ENCODE assay signal across 1 cellular context in the genomic region with DNA sequence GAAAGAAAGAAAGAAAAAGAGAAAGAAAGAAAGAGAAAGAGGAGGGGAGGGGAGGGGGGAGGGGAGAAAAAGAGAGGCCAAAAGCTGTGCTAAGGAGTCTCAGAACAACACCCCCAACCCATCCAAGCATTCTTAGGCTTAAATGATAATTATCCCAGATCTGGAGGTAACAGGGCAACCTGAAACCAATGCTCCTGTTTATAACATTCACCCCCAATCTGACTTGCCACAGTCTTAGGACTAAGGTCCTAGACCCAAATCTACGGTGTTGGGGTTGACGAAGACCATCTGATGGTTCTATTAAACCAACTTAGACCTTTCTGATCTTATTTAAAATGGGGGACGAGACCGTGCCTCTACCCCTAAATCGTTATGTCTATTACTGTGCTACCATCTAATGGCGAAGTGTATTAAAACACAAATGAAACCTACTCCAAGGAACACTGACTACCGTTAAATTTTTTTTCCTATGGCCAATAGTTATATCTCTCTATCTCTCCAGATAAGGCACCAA.
TF ChIP-seq lines count a peak whose summit lies in the region.

No MANE protein-coding gene starts in this region.

TF ChIP-seq in K562, 482 proteins besides CTCF, POLR2A, EP300 and RAD21 (continued from another document and continues in another):
- peak; percentile 64 for TF ChIP-seq CHAMP1 (IDR thresholded peaks at IDR 0.05)
- TF ChIP-seq ZNF830 (CRISPR knock-in tag; IDR thresholded peaks at IDR 0.05): peak; percentile 43; the same call in 1 of the 2 replicates
- TF ChIP-seq CBX8 (IDR thresholded peaks at IDR 0.05; ENCODE audit: borderline replicate concordance, extremely low read depth, low read depth, low read length, poor library complexity, severe bottlenecking): no peak
- no peak for TF ChIP-seq HDAC2 (IDR thresholded peaks at IDR 0.05)
- no peak for TF ChIP-seq PCBP1 (IDR thresholded peaks at IDR 0.05; ENCODE audit: low read depth, low read length, poor library complexity, severe bottlenecking)
- TF ChIP-seq ZNF766 (CRISPR knock-in tag; conservative IDR thresholded peaks at IDR 0.05): peak; percentile 49
- TF ChIP-seq LARP7 (IDR thresholded peaks at IDR 0.05): 0 out of 2 replicates have a peak, but pooled peaks have one; percentile 3
- no peak for TF ChIP-seq NR1H2 (CRISPR knock-in tag; IDR thresholded peaks at IDR 0.05)
- TF ChIP-seq ZNF707 (CRISPR knock-in tag; conservative IDR thresholded peaks at IDR 0.05): no peak
- TF ChIP-seq RBFOX2 (IDR thresholded peaks at IDR 0.05; ENCODE audit: low read depth, low read length): no peak
- TF ChIP-seq DNMT1 (IDR thresholded peaks at IDR 0.05): 0 out of 2 replicates have a peak, but pooled peaks have one; percentile 28
- peak; percentile 78 for TF ChIP-seq SMC3 (conservative IDR thresholded peaks at IDR 0.05; ENCODE audit: insufficient read depth, low read depth, low read length)
- peak; percentile 70 for TF ChIP-seq CC2D1A (IDR thresholded peaks at IDR 0.05)
- no peak for TF ChIP-seq KLF16 (IDR thresholded peaks at IDR 0.05)
- TF ChIP-seq PRDM10 (IDR thresholded peaks at IDR 0.05; ENCODE audit: partially characterized antibody): peak; percentile 34
- TF ChIP-seq ARID2 (IDR thresholded peaks at IDR 0.05): peak; percentile 78; the same call in 1 of the 2 replicates
- TF ChIP-seq, protein P1, sequence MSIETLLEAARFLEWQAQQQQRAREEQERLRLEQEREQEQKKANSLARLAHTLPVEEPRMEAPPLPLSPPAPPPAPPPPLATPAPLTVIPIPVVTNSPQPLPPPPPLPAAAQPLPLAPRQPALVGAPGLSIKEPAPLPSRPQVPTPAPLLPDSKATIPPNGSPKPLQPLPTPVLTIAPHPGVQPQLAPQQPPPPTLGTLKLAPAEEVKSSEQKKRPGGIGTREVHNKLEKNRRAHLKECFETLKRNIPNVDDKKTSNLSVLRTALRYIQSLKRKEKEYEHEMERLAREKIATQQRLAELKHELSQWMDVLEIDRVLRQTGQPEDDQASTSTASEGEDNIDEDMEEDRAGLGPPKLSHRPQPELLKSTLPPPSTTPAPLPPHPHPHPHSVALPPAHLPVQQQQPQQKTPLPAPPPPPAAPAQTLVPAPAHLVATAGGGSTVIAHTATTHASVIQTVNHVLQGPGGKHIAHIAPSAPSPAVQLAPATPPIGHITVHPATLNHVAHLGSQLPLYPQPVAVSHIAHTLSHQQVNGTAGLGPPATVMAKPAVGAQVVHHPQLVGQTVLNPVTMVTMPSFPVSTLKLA (conservative IDR thresholded peaks at IDR 0.05): 0 out of 4 replicates have a peak, but pooled peaks have one; percentile 20 to 31
- no peak for TF ChIP-seq TBP (optimal IDR thresholded peaks at IDR 0.05; ENCODE audit: low read depth, low read length)
- no peak for TF ChIP-seq CBFB (CRISPR knock-in tag; IDR thresholded peaks at IDR 0.05)
- no peak for TF ChIP-seq PREB (CRISPR knock-in tag; IDR thresholded peaks at IDR 0.05)
- TF ChIP-seq BRD9 (IDR thresholded peaks at IDR 0.05; ENCODE audit: low read depth, partially characterized antibody): peak; percentile 62
- TF ChIP-seq ARNT (IDR thresholded peaks at IDR 0.05): 0 out of 4 replicates have a peak, but pooled peaks of 1 of the 2 experiments have one; percentile 5
- no peak for TF ChIP-seq MXI1 (IDR thresholded peaks at IDR 0.05; ENCODE audit: low read depth, low read length)
- TF ChIP-seq, protein P2, sequence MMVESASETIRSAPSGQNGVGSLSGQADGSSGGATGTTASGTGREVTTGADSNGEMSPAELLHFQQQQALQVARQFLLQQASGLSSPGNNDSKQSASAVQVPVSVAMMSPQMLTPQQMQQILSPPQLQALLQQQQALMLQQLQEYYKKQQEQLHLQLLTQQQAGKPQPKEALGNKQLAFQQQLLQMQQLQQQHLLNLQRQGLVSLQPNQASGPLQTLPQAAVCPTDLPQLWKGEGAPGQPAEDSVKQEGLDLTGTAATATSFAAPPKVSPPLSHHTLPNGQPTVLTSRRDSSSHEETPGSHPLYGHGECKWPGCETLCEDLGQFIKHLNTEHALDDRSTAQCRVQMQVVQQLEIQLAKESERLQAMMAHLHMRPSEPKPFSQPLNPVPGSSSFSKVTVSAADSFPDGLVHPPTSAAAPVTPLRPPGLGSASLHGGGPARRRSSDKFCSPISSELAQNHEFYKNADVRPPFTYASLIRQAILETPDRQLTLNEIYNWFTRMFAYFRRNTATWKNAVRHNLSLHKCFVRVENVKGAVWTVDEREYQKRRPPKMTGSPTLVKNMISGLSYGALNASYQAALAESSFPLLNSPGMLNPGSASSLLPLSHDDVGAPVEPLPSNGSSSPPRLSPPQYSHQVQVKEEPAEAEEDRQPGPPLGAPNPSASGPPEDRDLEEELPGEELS (CRISPR knock-in tag; IDR thresholded peaks at IDR 0.05; ENCODE audit: borderline replicate concordance): no peak
- TF ChIP-seq TFAM (CRISPR knock-in tag; conservative IDR thresholded peaks at IDR 0.05): no peak
- TF ChIP-seq, protein P3, sequence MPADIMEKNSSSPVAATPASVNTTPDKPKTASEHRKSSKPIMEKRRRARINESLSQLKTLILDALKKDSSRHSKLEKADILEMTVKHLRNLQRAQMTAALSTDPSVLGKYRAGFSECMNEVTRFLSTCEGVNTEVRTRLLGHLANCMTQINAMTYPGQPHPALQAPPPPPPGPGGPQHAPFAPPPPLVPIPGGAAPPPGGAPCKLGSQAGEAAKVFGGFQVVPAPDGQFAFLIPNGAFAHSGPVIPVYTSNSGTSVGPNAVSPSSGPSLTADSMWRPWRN (IDR thresholded peaks at IDR 0.05; ENCODE audit: low read depth): no peak
- TF ChIP-seq, protein P4, sequence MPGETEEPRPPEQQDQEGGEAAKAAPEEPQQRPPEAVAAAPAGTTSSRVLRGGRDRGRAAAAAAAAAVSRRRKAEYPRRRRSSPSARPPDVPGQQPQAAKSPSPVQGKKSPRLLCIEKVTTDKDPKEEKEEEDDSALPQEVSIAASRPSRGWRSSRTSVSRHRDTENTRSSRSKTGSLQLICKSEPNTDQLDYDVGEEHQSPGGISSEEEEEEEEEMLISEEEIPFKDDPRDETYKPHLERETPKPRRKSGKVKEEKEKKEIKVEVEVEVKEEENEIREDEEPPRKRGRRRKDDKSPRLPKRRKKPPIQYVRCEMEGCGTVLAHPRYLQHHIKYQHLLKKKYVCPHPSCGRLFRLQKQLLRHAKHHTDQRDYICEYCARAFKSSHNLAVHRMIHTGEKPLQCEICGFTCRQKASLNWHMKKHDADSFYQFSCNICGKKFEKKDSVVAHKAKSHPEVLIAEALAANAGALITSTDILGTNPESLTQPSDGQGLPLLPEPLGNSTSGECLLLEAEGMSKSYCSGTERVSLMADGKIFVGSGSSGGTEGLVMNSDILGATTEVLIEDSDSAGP (CRISPR knock-in tag; IDR thresholded peaks at IDR 0.05): no peak
- peak; percentile 7; the same call in 1 of the 2 replicates for TF ChIP-seq TOE1 (IDR thresholded peaks at IDR 0.05; ENCODE audit: borderline replicate concordance)
- TF ChIP-seq TOE1 (CRISPR knock-in tag; IDR thresholded peaks at IDR 0.05; ENCODE audit: borderline replicate concordance, low read depth): no peak
- TF ChIP-seq, protein P5, sequence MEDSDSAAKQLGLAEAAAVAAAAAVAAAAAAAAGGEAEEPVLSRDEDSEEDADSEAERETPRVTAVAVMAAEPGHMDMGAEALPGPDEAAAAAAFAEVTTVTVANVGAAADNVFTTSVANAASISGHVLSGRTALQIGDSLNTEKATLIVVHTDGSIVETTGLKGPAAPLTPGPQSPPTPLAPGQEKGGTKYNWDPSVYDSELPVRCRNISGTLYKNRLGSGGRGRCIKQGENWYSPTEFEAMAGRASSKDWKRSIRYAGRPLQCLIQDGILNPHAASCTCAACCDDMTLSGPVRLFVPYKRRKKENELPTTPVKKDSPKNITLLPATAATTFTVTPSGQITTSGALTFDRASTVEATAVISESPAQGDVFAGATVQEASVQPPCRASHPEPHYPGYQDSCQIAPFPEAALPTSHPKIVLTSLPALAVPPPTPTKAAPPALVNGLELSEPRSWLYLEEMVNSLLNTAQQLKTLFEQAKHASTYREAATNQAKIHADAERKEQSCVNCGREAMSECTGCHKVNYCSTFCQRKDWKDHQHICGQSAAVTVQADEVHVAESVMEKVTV (CRISPR knock-in tag; IDR thresholded peaks at IDR 0.05): peak; percentile 85
- no peak for TF ChIP-seq E2F4 (CRISPR knock-in tag; IDR thresholded peaks at IDR 0.05; ENCODE audit: low read depth)
- peak; percentile 41 for TF ChIP-seq TEAD4 (IDR thresholded peaks at IDR 0.05; ENCODE audit: low read length)
- TF ChIP-seq TEAD4 (CRISPR knock-in tag; IDR thresholded peaks at IDR 0.05; ENCODE audit: borderline replicate concordance): no peak
- TF ChIP-seq, protein P6, sequence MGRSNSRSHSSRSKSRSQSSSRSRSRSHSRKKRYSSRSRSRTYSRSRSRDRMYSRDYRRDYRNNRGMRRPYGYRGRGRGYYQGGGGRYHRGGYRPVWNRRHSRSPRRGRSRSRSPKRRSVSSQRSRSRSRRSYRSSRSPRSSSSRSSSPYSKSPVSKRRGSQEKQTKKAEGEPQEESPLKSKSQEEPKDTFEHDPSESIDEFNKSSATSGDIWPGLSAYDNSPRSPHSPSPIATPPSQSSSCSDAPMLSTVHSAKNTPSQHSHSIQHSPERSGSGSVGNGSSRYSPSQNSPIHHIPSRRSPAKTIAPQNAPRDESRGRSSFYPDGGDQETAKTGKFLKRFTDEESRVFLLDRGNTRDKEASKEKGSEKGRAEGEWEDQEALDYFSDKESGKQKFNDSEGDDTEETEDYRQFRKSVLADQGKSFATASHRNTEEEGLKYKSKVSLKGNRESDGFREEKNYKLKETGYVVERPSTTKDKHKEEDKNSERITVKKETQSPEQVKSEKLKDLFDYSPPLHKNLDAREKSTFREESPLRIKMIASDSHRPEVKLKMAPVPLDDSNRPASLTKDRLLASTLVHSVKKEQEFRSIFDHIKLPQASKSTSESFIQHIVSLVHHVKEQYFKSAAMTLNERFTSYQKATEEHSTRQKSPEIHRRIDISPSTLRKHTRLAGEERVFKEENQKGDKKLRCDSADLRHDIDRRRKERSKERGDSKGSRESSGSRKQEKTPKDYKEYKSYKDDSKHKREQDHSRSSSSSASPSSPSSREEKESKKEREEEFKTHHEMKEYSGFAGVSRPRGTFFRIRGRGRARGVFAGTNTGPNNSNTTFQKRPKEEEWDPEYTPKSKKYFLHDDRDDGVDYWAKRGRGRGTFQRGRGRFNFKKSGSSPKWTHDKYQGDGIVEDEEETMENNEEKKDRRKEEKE (IDR thresholded peaks at IDR 0.05; ENCODE audit: borderline replicate concordance in 1 of 2, control insufficient read depth in 1 of 2, low read depth in 2 of 2, low read length in 1 of 2): no peak
- no peak for TF ChIP-seq NCOR1 (IDR thresholded peaks at IDR 0.05)
- 0 out of 2 replicates have a peak, but pooled peaks have one; percentile 12 for TF ChIP-seq ATF7 (IDR thresholded peaks at IDR 0.05)
- TF ChIP-seq RB1 (IDR thresholded peaks at IDR 0.05; ENCODE audit: low read depth): no peak
- TF ChIP-seq CEBPG (CRISPR knock-in tag; IDR thresholded peaks at IDR 0.05): no peak
- no peak for TF ChIP-seq CEBPG (tag; conservative IDR thresholded peaks at IDR 0.05 in 1 of 2, IDR thresholded peaks at IDR 0.05 in 1 of 2)
